In the genomic region with DNA sequence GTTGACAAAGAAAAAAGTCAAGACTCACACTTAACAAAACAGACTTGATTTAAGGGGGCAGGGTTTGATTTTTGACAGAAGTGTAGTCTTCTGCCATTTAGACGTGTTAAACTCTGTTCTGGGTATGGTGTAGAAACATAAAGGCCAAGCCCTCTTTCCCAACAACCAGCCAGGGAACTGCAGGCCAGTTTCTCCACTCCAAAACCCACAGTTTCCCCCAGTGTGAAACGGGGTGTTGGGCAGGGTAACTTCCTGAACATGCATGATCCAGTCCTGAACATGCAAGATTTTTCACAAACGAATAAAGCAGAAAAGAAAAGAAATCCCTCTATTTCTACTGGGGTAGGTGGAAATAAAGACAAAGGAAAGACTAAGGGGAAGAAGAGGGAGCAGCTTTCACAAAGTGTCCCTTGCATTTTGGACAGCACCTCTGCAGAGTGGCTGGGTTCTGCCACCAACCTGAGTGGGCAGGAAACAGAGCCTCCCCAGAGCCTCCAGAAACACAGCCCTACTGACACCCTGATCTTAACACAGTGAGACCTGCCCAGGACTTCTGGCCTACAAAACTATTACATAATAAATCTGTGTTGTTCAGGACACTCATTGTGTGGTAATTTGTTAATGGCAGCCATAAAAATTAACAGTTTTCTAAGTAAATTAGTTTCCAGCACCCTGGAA, we compare ENCODE assay signal across 16 cellular contexts. TPM values are rescaled to one million over a fixed set of nuclear protein-coding genes. Genes with fewer than 3 reads are reported as not detected.
A peak's percentile ranks its signal among the peaks of the same experiment; 100 is the strongest.
DNase-seq lines count a peak whose midpoint lies in the region; ATAC-seq and TF ChIP-seq lines count a peak whose summit lies in the region.
"Had no signal": no experiment of that assay in that cellular context is flagged by ENCODE, and none has a peak within 500 bp of the region (broad histone marks: within the 10 kb centered on the region; RNA-seq: fewer than 3 reads in every experiment).

No MANE protein-coding gene starts in this region.

- WGBS in prostate gland: 63% methylated on average over 3 of the region's 3 CpGs

- H3K9me3 ChIP-seq in T-helper 17 cell (ENCODE audit: control insufficient read depth, low read length, poor library complexity, severe bottlenecking) (no peaks in the 10 kb centered on the region), subcutaneous abdominal adipose tissue (ENCODE audit: control insufficient read depth in 5 of 5, low read length in 5 of 5) (no peaks in the 10 kb centered on the region), prostate gland (no peaks in the 10 kb centered on the region)
- H3K9me3 ChIP-seq: tibial artery had no signal

- peaks cover 52% of the 10 kb centered on the region for H3K36me3 Mint-ChIP-seq in activated CD8-positive, alpha-beta memory T cell treated with anti-CD3 and anti-CD28 coated beads, Interleukin-2, amount 10 ng/mL, durations not matched to agents 7 days and 5 days
- H3K36me3 Mint-ChIP-seq in T-helper 17 cell (ENCODE audit: low read depth): peaks cover 5% of the 10 kb centered on the region

- ATAC-seq in activated CD8-positive, alpha-beta memory T cell treated with anti-CD3 and anti-CD28 coated beads, Interleukin-2, amount 10 ng/mL, durations not matched to agents 7 days and 5 days: no peak
- ATAC-seq in T-helper 17 cell: no peak
- ATAC-seq in left lobe of liver: peak; percentile 7
- no peak for ATAC-seq in GM21576 (IDR thresholded peaks at IDR 0.05; ENCODE audit: unreplicated experiment)
- ATAC-seq: foreskin keratinocyte had no signal

- intact Hi-C loops in prostate gland (cut with DNase I): no loop called here

- peak overlapping the region; percentile 80 for H3K27ac ChIP-seq in subcutaneous abdominal adipose tissue (ENCODE audit: low read depth, low read length)
- H3K27ac ChIP-seq in prostate gland: no peak overlapping the region
- H3K27ac ChIP-seq: foreskin keratinocyte, KMS-11, tibial artery had no signal

- DNase-seq in activated CD8-positive, alpha-beta memory T cell treated with anti-CD3 and anti-CD28 coated beads, Interleukin-2, amount 10 ng/mL, durations not matched to agents 7 days and 5 days: peak; percentile 33
- DNase-seq in activated CD8-positive, alpha-beta memory T cell treated with anti-CD3 and anti-CD28 coated beads, Interleukin-2, amount 50 U/mL, for 48 hours: no peak
- DNase-seq in T-helper 17 cell (no peak), left lobe of liver (ENCODE audit: low spot score) (peak; percentile 41), prostate gland (ENCODE audit: low spot score) (no peak), NCI-H2227 treated with DMSO at 0.1 percent for 48 hours (lab: John Stamatoyannopoulos, UW) (no peak)
- DNase-seq: DMS53; effector CD8-positive, alpha-beta T cell; foreskin keratinocyte; islet precursor cell; NCI-H1694 had no signal

- peak overlapping the region in 1 of 5 donors; percentile 34 for H3K4me3 ChIP-seq in subcutaneous abdominal adipose tissue (ENCODE audit: low read depth in 1 of 5, low read length in 5 of 5)
- no peak overlapping the region for H3K4me3 ChIP-seq in prostate gland
- H3K4me3 ChIP-seq: smooth muscle cell, tibial artery had no signal

- no peak for TF ChIP-seq CTCF in prostate gland (IDR thresholded peaks at IDR 0.05)

- H3K27me3 ChIP-seq in subcutaneous abdominal adipose tissue (ENCODE audit: control insufficient read depth in 5 of 5, insufficient read depth in 4 of 5, low read length in 5 of 5) (no peaks in the 10 kb centered on the region), prostate gland (replicated peaks; ENCODE audit: insufficient read depth) (no peaks in the 10 kb centered on the region)
- H3K27me3 ChIP-seq: foreskin keratinocyte, tibial artery had no signal

- peaks cover 81% of the 10 kb centered on the region for H3K4me1 Mint-ChIP-seq in activated CD8-positive, alpha-beta memory T cell treated with anti-CD3 and anti-CD28 coated beads, Interleukin-2, amount 10 ng/mL, durations not matched to agents 7 days and 5 days
- H3K4me1 Mint-ChIP-seq in T-helper 17 cell: peaks cover 32% of the 10 kb centered on the region

- H3K27ac Mint-ChIP-seq in activated CD8-positive, alpha-beta memory T cell treated with anti-CD3 and anti-CD28 coated beads, Interleukin-2, amount 10 ng/mL, durations not matched to agents 7 days and 5 days: peak overlapping the region; percentile 10
- H3K27ac Mint-ChIP-seq in T-helper 17 cell: peak overlapping the region; percentile 86

- H3K9ac ChIP-seq in subcutaneous abdominal adipose tissue (ENCODE audit: low read length in 5 of 5): peak overlapping the region in 3 of 5 donors; percentile 24 to 63 (median 44)
- H3K9ac ChIP-seq: KMS-11 had no signal

- H3K9me3 Mint-ChIP-seq in activated CD8-positive, alpha-beta memory T cell treated with anti-CD3 and anti-CD28 coated beads, Interleukin-2, amount 10 ng/mL, durations not matched to agents 7 days and 5 days (ENCODE audit: low read depth): peaks cover under 1% of the 10 kb centered on the region

- CTCF ChIA-PET in activated CD8-positive, alpha-beta memory T cell treated with anti-CD3 and anti-CD28 coated beads, Interleukin-2, amount 10 ng/mL, durations not matched to agents 7 days and 5 days (lab: Charles Lee): no interaction called here

- no peaks in the 10 kb centered on the region for H3K27me3 Mint-ChIP-seq in activated CD8-positive, alpha-beta memory T cell treated with anti-CD3 and anti-CD28 coated beads, Interleukin-2, amount 10 ng/mL, durations not matched to agents 7 days and 5 days
- H3K27me3 Mint-ChIP-seq in T-helper 17 cell: no peaks in the 10 kb centered on the region

- peaks cover 0 to 19% (median 15%) of the 10 kb centered on the region in 5 donors for H3K36me3 ChIP-seq in subcutaneous abdominal adipose tissue (ENCODE audit: control insufficient read depth in 5 of 5, insufficient read depth in 5 of 5, low read length in 5 of 5)
- no peaks in the 10 kb centered on the region for H3K36me3 ChIP-seq in prostate gland

- H3K4me3 Mint-ChIP-seq in activated CD8-positive, alpha-beta memory T cell treated with anti-CD3 and anti-CD28 coated beads, Interleukin-2, amount 10 ng/mL, durations not matched to agents 7 days and 5 days: no peak overlapping the region
- H3K4me3 Mint-ChIP-seq in T-helper 17 cell: no peak overlapping the region

- H3K4me1 ChIP-seq in subcutaneous abdominal adipose tissue (ENCODE audit: control insufficient read depth in 5 of 5, insufficient read depth in 5 of 5, low read length in 5 of 5) (peaks cover 8 to 100% (median 88%) of the 10 kb centered on the region in 5 donors), prostate gland (replicated peaks) (no peaks in the 10 kb centered on the region)
- H3K4me1 ChIP-seq: foreskin keratinocyte, tibial artery had no signal

- TF ChIP-seq POLR2A in prostate gland (IDR thresholded peaks at IDR 0.05): no peak

RNA-seq across cellular contexts. Expression of gene APMAP, which starts 7.4 kb away (rescaled TPM):
- total RNA-seq in activated CD8-positive, alpha-beta memory T cell treated with anti-CD3 and anti-CD28 coated beads, Interleukin-2, amount 10 ng/mL, durations not matched to agents 7 days and 5 days: 10 to 100 TPM; 47.5 to 56.0 TPM
- total RNA-seq in T-helper 17 cell (10 to 100 TPM; 24.6 to 26.2 TPM), left lobe of liver (180 TPM), prostate gland (10 to 100 TPM; 70.5 to 93.8 TPM)

RNA-seq across cellular contexts. Expression of gene CST7, which starts 36.0 kb away (rescaled TPM):
- 100 to 1,000 TPM; 177 to 202 TPM for total RNA-seq in activated CD8-positive, alpha-beta memory T cell treated with anti-CD3 and anti-CD28 coated beads, Interleukin-2, amount 10 ng/mL, durations not matched to agents 7 days and 5 days
- 10 to 100 TPM; 10.7 to 22.8 TPM for total RNA-seq in T-helper 17 cell
- total RNA-seq in left lobe of liver: 0.38 TPM
- total RNA-seq in prostate gland: 1 to 10 TPM; 1.2 to 3.6 TPM
- total RNA-seq: foreskin keratinocyte, smooth muscle cell had no signal

Comparison
In these comparisons a context has a peak if more than half of its experiments do, and no peak if none do; other contexts are left out.
1. DNase-seq: peak in activated CD8-positive, alpha-beta memory T cell treated with anti-CD3 and anti-CD28 coated beads, Interleukin-2, amount 10 ng/mL, durations not matched to agents 7 days and 5 days (single experiment) and left lobe of liver (single experiment); none in activated CD8-positive, alpha-beta memory T cell treated with anti-CD3 and anti-CD28 coated beads, Interleukin-2, amount 50 U/mL, for 48 hours (single experiment), T-helper 17 cell (0 of 3), prostate gland (single experiment) and NCI-H2227 treated with DMSO at 0.1 percent for 48 hours (single experiment).
2. RNA of gene CST7, which starts 36.0 kb away (total RNA-seq): 177 to 202 TPM in activated CD8-positive, alpha-beta memory T cell treated with anti-CD3 and anti-CD28 coated beads, Interleukin-2, amount 10 ng/mL, durations not matched to agents 7 days and 5 days; 10.7 to 22.8 TPM in T-helper 17 cell, 1.2 to 3.6 TPM in prostate gland and 0.38 TPM in left lobe of liver (single experiment); every median in the first group is over 4 times any median in the second.